In the genomic region with DNA sequence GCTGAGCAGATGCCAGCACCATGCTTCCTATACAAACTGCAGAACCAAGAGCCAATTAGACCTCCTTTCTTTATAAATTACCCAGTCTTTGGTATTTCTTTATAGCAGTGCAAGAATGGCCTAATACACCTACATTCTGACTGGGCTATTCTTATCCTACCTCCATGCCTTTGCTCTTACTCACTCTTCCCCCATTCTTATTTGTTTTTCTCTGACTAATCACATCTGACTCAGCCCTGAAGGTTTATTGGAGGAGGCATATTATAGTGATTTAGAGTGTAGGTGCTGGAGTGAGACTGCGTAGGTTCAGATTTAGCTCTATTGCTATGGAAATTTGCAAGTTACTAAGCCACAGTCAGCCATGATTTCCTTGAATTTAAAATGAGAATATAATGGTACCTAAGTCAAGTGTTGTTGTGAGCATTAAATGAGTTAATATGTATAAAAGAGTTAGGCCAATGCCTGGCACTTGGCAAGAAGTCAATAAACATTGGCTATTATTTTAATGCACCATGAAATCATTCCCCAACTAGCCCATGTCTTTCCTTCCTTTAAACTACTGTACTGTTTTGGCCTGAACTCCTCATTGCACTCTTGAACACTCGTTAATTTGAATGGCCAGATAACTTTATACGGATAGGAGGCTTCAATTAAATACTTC, we compare ENCODE assay signal across 15 cellular contexts.
DNase-seq lines count a peak whose midpoint lies in the region; ATAC-seq, FAIRE-seq and TF ChIP-seq lines count a peak whose summit lies in the region.
"Had no signal": no experiment of that assay in that cellular context is flagged by ENCODE, and none has a peak within 500 bp of the region (broad histone marks: within the 10 kb centered on the region; RNA-seq: fewer than 3 reads in every experiment).

No MANE protein-coding gene starts in this region.

- in situ Hi-C loops in HepG2 (cut with HindIII; ENCODE audit: extremely low pct_ligation_motif_present, low pct_unique_long_range_greater_than_20kb), result no loop called here

- H3K27me3 Mint-ChIP-seq in activated T-cell treated with anti-CD3 and anti-CD28 coated beads, Interleukin-2, amount 50 U/mL, for 72 hours (ENCODE audit: low read depth), result no peaks in the 10 kb centered on the region
- H3K27me3 Mint-ChIP-seq: activated naive CD4-positive, alpha-beta T cell treated with anti-CD3 and anti-CD28 coated beads, Interleukin-2, amount 10 ng/mL, durations not matched to agents 7 days and 5 days had no signal

- H3K27ac Mint-ChIP-seq in activated T-cell treated with anti-CD3 and anti-CD28 coated beads, Interleukin-2, amount 50 U/mL, for 72 hours, result no peak overlapping the region
- H3K27ac Mint-ChIP-seq: activated naive CD4-positive, alpha-beta T cell treated with anti-CD3 and anti-CD28 coated beads, Interleukin-2, amount 10 ng/mL, durations not matched to agents 7 days and 5 days; stimulated activated effector memory CD8-positive, alpha-beta T cell treated with anti-CD3 and anti-CD28 coated beads, Interleukin-12 subunit alpha, Interleukin-12 subunit beta, amount 100 ng/mL, for 72 hours had no signal

- H3K4me1 ChIP-seq in body of pancreas (no peaks in the 10 kb centered on the region), HepG2 (ENCODE audit: insufficient read depth, low read length) (no peaks in the 10 kb centered on the region)

- H4K20me1 ChIP-seq in HepG2 (ENCODE audit: insufficient read depth, low read length), result no peaks in the 10 kb centered on the region

- intact Hi-C loops in body of pancreas (cut with DNase I), result no loop called here
- intact Hi-C loops in HepG2 (cut with micrococcal nuclease; ENCODE audit: unreplicated experiment), result no loop called here

- no peak for TF ChIP-seq EP300 in HepG2 (IDR thresholded peaks at IDR 0.05; ENCODE audit: low read depth in 2 of 2, low read length in 2 of 2)
- TF ChIP-seq EP300 in HepG2 (CRISPR knock-in tag; IDR thresholded peaks at IDR 0.05; ENCODE audit: borderline replicate concordance), result no peak

- DNase-seq in AG04450 (ENCODE audit: low read depth, low spot score) (peak; percentile 66), HT1080 (ENCODE audit: low read depth) (peak; percentile 97), body of pancreas (no peak), HepG2 (ENCODE audit: low spot score) (peak; percentile 14), DMS79 treated with DMSO at 0.1 percent for 48 hours (lab: John Stamatoyannopoulos, UW) (no peak), GF-D8 (lab: John Stamatoyannopoulos, UW) (no peak)
- DNase-seq in activated T-cell treated with anti-CD3 and anti-CD28 coated beads, Interleukin-2, amount 50 U/mL, for 72 hours, result no peak
- DNase-seq: activated naive CD4-positive, alpha-beta T cell treated with anti-CD3 and anti-CD28 coated beads, Interleukin-2, amount 10 ng/mL, durations not matched to agents 7 days and 5 days; RPMI8226 had no signal

- H3K4me3 ChIP-seq in AG04450 (ENCODE audit: low read depth, low read length) (no peak overlapping the region), body of pancreas (no peak overlapping the region), HepG2 (replicated peaks in 1 of 3; ENCODE audit: insufficient read depth in 1 of 3, low read depth in 2 of 3, low read length in 3 of 3) (no peak overlapping the region)
- H3K4me3 ChIP-seq: lung, skin epidermis had no signal

- H3K4me2 ChIP-seq in HepG2 (ENCODE audit: low read depth, low read length), result no peak overlapping the region

- H3K36me3 ChIP-seq in body of pancreas (replicated peaks in 1 of 2; ENCODE audit: insufficient read depth in 1 of 2, low read depth in 2 of 2), result no peaks in the 10 kb centered on the region
- no peaks in the 10 kb centered on the region for H3K36me3 ChIP-seq in HepG2 (replicated peaks in 1 of 2; ENCODE audit: control insufficient read depth in 1 of 2, insufficient read depth in 2 of 2, low read length in 2 of 2)

- no peak for TF ChIP-seq CTCF in AG04450 (IDR thresholded peaks at IDR 0.05; ENCODE audit: low read depth, low read length)
- no peak for TF ChIP-seq CTCF in body of pancreas (IDR thresholded peaks at IDR 0.05)
- no peak for TF ChIP-seq CTCF in HepG2 (CRISPR knock-in tag; IDR thresholded peaks at IDR 0.05)

- no peak for FAIRE-seq in HepG2 (lab: Jason Lieb, UNC)
- FAIRE-seq: endometrium had no signal

- H3K9me3 Mint-ChIP-seq in activated T-cell treated with anti-CD3 and anti-CD28 coated beads, Interleukin-2, amount 50 U/mL, for 72 hours, result peaks cover 0 to 2% of the 10 kb centered on the region in 2 donors

- H2AFZ ChIP-seq in HepG2 (ENCODE audit: low read length), result no peak overlapping the region

- TF ChIP-seq RAD21 in HepG2 (CRISPR knock-in tag; IDR thresholded peaks at IDR 0.05), result no peak

- H3K9me3 ChIP-seq in AG04450 (ENCODE audit: control insufficient read depth, insufficient read depth, low read length) (no peaks in the 10 kb centered on the region), body of pancreas (no peaks in the 10 kb centered on the region), HepG2 (ENCODE audit: low read length) (no peaks in the 10 kb centered on the region)

- WGBS in body of pancreas, 2 donors, result 91 to 96% methylated on average over 3 of the region's 3 CpGs
- 14% methylated on average over 3 of the region's 3 CpGs for WGBS in HepG2 (ENCODE audit: low lambda C conversion rate)

- BruUV-seq in HepG2 (replicated peaks; lab: Mats Ljungman, UMichigan), result no TSS peak

- POLR2A ChIA-PET in AG04450 (lab: Yijun Ruan, JAX) (interaction anchor here (0.5 kb wide), 1 partner anchor 75 kb away, joined by 5 read pairs; no protein-coding TSS in a partner anchor), HepG2 (lab: Yijun Ruan, JAX) (no interaction called here)

- no peaks in the 10 kb centered on the region for H3K36me3 Mint-ChIP-seq in activated T-cell treated with anti-CD3 and anti-CD28 coated beads, Interleukin-2, amount 50 U/mL, for 72 hours (ENCODE audit: insufficient read depth in 2 of 2)
- H3K36me3 Mint-ChIP-seq: activated naive CD4-positive, alpha-beta T cell treated with anti-CD3 and anti-CD28 coated beads, Interleukin-2, amount 10 ng/mL, durations not matched to agents 7 days and 5 days; stimulated activated effector memory CD8-positive, alpha-beta T cell treated with anti-CD3 and anti-CD28 coated beads, Interleukin-12 subunit alpha, Interleukin-12 subunit beta, amount 100 ng/mL, for 72 hours had no signal

- H3K27me3 ChIP-seq in AG04450 (ENCODE audit: control insufficient read depth, insufficient read depth, low read length) (no peaks in the 10 kb centered on the region), body of pancreas (no peaks in the 10 kb centered on the region), HepG2 (ENCODE audit: control insufficient read depth in 1 of 2, insufficient read depth in 2 of 2, low read length in 2 of 2) (no peaks in the 10 kb centered on the region; a peak in 1 of 5 replicates)

- no peak overlapping the region for H3K4me3 Mint-ChIP-seq in activated T-cell treated with anti-CD3 and anti-CD28 coated beads, Interleukin-2, amount 50 U/mL, for 72 hours
- H3K4me3 Mint-ChIP-seq: activated naive CD4-positive, alpha-beta T cell treated with anti-CD3 and anti-CD28 coated beads, Interleukin-2, amount 10 ng/mL, durations not matched to agents 7 days and 5 days; stimulated activated effector memory CD8-positive, alpha-beta T cell treated with anti-CD3 and anti-CD28 coated beads, Interleukin-12 subunit alpha, Interleukin-12 subunit beta, amount 100 ng/mL, for 72 hours had no signal

- H3K27ac ChIP-seq in AG04450 (ENCODE audit: low read depth, low read length), result no peak overlapping the region
- no peak overlapping the region for H3K27ac ChIP-seq in body of pancreas
- no peak overlapping the region for H3K27ac ChIP-seq in HepG2 (ENCODE audit: extremely low read length, insufficient read depth, low read length)
- H3K27ac ChIP-seq: C4-2B, skin epidermis had no signal

- CTCF ChIA-PET in AG04450 (lab: Charles Lee) (no interaction called here), HepG2 (lab: Yijun Ruan, JAX; ENCODE audit: low intra/inter-chr PET ratio, low total read pairs) (no interaction called here)

- H3K4me1 Mint-ChIP-seq in activated T-cell treated with anti-CD3 and anti-CD28 coated beads, Interleukin-2, amount 50 U/mL, for 72 hours (ENCODE audit: low read depth), result no peaks in the 10 kb centered on the region
- H3K4me1 Mint-ChIP-seq: activated naive CD4-positive, alpha-beta T cell treated with anti-CD3 and anti-CD28 coated beads, Interleukin-2, amount 10 ng/mL, durations not matched to agents 7 days and 5 days; stimulated activated effector memory CD8-positive, alpha-beta T cell treated with anti-CD3 and anti-CD28 coated beads, Interleukin-12 subunit alpha, Interleukin-12 subunit beta, amount 100 ng/mL, for 72 hours had no signal

- no peak for TF ChIP-seq POLR2A in body of pancreas (IDR thresholded peaks at IDR 0.05)
- no peak for TF ChIP-seq POLR2A in HepG2 (IDR thresholded peaks at IDR 0.05; ENCODE audit: insufficient read depth in 1 of 2, low read depth in 2 of 2, low read length in 2 of 2)

- peak; percentile 42 for ATAC-seq in body of pancreas
- ATAC-seq in HepG2, result no peak; the same call in 2 of the 3 replicates
- no peak for ATAC-seq in activated T-cell treated with anti-CD3 and anti-CD28 coated beads, Interleukin-2, amount 50 U/mL, for 72 hours (replicated peaks in 1 of 2)
- no peak for ATAC-seq in GM18519 (IDR thresholded peaks at IDR 0.05; ENCODE audit: low FRiP score, unreplicated experiment)
- ATAC-seq: stimulated activated effector memory CD8-positive, alpha-beta T cell treated with anti-CD3 and anti-CD28 coated beads, Interleukin-12 subunit alpha, Interleukin-12 subunit beta, amount 100 ng/mL, for 72 hours had no signal

- no peak overlapping the region for H3K9ac ChIP-seq in HepG2 (ENCODE audit: insufficient read depth, low read depth, low read length)

- no peaks in the 10 kb centered on the region for H3K79me2 ChIP-seq in HepG2 (ENCODE audit: insufficient read depth, low read length)

TF ChIP-seq in HepG2, 621 proteins besides CTCF, POLR2A, EP300 and RAD21 (continues in another document):
- no peak for TF ChIP-seq ZNF431 (CRISPR knock-in tag; IDR thresholded peaks at IDR 0.05; ENCODE audit: borderline replicate concordance, low read depth)
- TF ChIP-seq, protein P1, sequence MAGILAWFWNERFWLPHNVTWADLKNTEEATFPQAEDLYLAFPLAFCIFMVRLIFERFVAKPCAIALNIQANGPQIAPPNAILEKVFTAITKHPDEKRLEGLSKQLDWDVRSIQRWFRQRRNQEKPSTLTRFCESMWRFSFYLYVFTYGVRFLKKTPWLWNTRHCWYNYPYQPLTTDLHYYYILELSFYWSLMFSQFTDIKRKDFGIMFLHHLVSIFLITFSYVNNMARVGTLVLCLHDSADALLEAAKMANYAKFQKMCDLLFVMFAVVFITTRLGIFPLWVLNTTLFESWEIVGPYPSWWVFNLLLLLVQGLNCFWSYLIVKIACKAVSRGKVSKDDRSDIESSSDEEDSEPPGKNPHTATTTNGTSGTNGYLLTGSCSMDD (CRISPR knock-in tag; IDR thresholded peaks at IDR 0.05), result no peak

Comparison
In these comparisons a context has a peak if more than half of its experiments do, and no peak if none do; other contexts are left out.
1. DNase-seq: peak in AG04450 (single experiment), HT1080 (single experiment) and HepG2 (single experiment); none in body of pancreas (0 of 4), DMS79 treated with DMSO at 0.1 percent for 48 hours (single experiment), GF-D8 (single experiment) and activated T-cell treated with anti-CD3 and anti-CD28 coated beads, Interleukin-2, amount 50 U/mL, for 72 hours (0 of 2).